In genomic region chr7:6008668-6009611, GRCh38 we compare ENCODE assay signal across 8 cellular contexts. TPM values are rescaled to one million over a fixed set of nuclear protein-coding genes. Genes with fewer than 3 reads are reported as not detected.
A peak's percentile ranks its signal among the peaks of the same experiment; 100 is the strongest.
DNase-seq lines count a peak whose midpoint lies in the region; ATAC-seq, FAIRE-seq and TF ChIP-seq lines count a peak whose summit lies in the region.

AIMP2 (plus strand) TSS chr7:6009272; CDS start chr7:6009364, 92 bp downstream.
PMS2 (minus strand) TSS chr7:6009049; CDS start chr7:6009019, 30 bp downstream.

- H3K27me3 ChIP-seq in DOHH2 (ENCODE audit: control insufficient read depth, low read length) (no peaks in the 10 kb centered on the region), esophagus muscularis mucosa (no peaks in the 10 kb centered on the region)

- intact Hi-C loops in esophagus muscularis mucosa (cut with DNase I), result no loop called here

- H3K4me3 Mint-ChIP-seq in activated T-cell treated with anti-CD3 and anti-CD28 coated beads, Interleukin-2, amount 50 U/mL, for 72 hours, result peak within 1 kb of the TSS; percentile 89 to 92

- DNase-seq in RCC 7860 (ENCODE audit: low spot score), result peak; percentile 99
- peak; percentile 98 for DNase-seq in activated T-cell treated with anti-CD3 and anti-CD28 coated beads, Interleukin-2, amount 50 U/mL, for 72 hours
- DNase-seq in esophagus muscularis mucosa (ENCODE audit: extremely low spot score), result peak; percentile 100
- peak; percentile 100 for DNase-seq in myocyte (ENCODE audit: low read depth)
- peak; percentile 88 to 99 for DNase-seq in stimulated activated CD8-positive, alpha-beta memory T cell treated with anti-CD3 and anti-CD28 coated beads, Interleukin-7, amount 100 ng/mL, for 48 hours (ENCODE audit: extremely low read depth in 1 of 2, low read depth in 1 of 2)

- WGBS in esophagus muscularis mucosa, result under 1% methylated on average over 43 of the region's 84 CpGs

- peaks cover 28% of the 10 kb centered on the region for H3K4me1 ChIP-seq in DOHH2 (ENCODE audit: control insufficient read depth, low read length)
- H3K4me1 ChIP-seq in esophagus muscularis mucosa, result peaks cover 16 to 40% (median 32%) of the 10 kb centered on the region in 4 donors

- peaks cover 2 to 7% of the 10 kb centered on the region in 2 donors for H3K36me3 Mint-ChIP-seq in activated T-cell treated with anti-CD3 and anti-CD28 coated beads, Interleukin-2, amount 50 U/mL, for 72 hours (ENCODE audit: insufficient read depth in 2 of 2)

- peak; percentile 72 for TF ChIP-seq POLR2A in esophagus muscularis mucosa (IDR thresholded peaks at IDR 0.05; ENCODE audit: low read depth)

- H3K4me2 ChIP-seq in DOHH2 (ENCODE audit: low read length), result peak within 1 kb of the TSS; percentile 68

- TF ChIP-seq CTCF in DOHH2 (IDR thresholded peaks at IDR 0.05; ENCODE audit: low read depth, low read length, poor library complexity, severe bottlenecking) (peak; percentile 48), esophagus muscularis mucosa (IDR thresholded peaks at IDR 0.05) (peak in 1 of 3 experiments; percentile 6)

- no peaks in the 10 kb centered on the region for H3K27me3 Mint-ChIP-seq in activated T-cell treated with anti-CD3 and anti-CD28 coated beads, Interleukin-2, amount 50 U/mL, for 72 hours (ENCODE audit: low read depth)

- H3K79me2 ChIP-seq in DOHH2 (ENCODE audit: control insufficient read depth, low read length), result peaks cover 80% of the 10 kb centered on the region

- peaks cover 44% of the 10 kb centered on the region for H3K4me1 Mint-ChIP-seq in activated T-cell treated with anti-CD3 and anti-CD28 coated beads, Interleukin-2, amount 50 U/mL, for 72 hours (ENCODE audit: low read depth)

- H3K4me3 ChIP-seq in DOHH2 (ENCODE audit: low read length) (peak within 1 kb of the TSS; percentile 88), esophagus muscularis mucosa (peak within 1 kb of the TSS; percentile 67 to 80 (median 76))

- peak; percentile 93 for FAIRE-seq in RCC 7860 (lab: Jason Lieb, UNC)

- no peaks in the 10 kb centered on the region for H4K20me1 ChIP-seq in DOHH2 (ENCODE audit: control insufficient read depth, insufficient read depth, low read depth, low read length)

- no peaks in the 10 kb centered on the region for H3K9me2 ChIP-seq in DOHH2 (replicated peaks; ENCODE audit: control insufficient read depth, low read length)

- TF ChIP-seq EP300 in esophagus muscularis mucosa (IDR thresholded peaks at IDR 0.05), result no peak

- peak; percentile 93 for ATAC-seq in GM21786 (IDR thresholded peaks at IDR 0.05; ENCODE audit: unreplicated experiment)
- ATAC-seq in activated T-cell treated with anti-CD3 and anti-CD28 coated beads, Interleukin-2, amount 50 U/mL, for 72 hours (replicated peaks in 1 of 2), result peak; percentile 93 to 94

- H3K27ac Mint-ChIP-seq in activated T-cell treated with anti-CD3 and anti-CD28 coated beads, Interleukin-2, amount 50 U/mL, for 72 hours, result peak within 1 kb of the TSS; percentile 95

- peaks cover 11% of the 10 kb centered on the region; the same call in 1 of the 2 replicates for H3F3A ChIP-seq in DOHH2 (ENCODE audit: control insufficient read depth, insufficient read depth)

- H3K36me3 ChIP-seq in DOHH2 (ENCODE audit: control insufficient read depth, low read length) (peaks cover 53% of the 10 kb centered on the region), KOPT-K1 (ENCODE audit: insufficient read depth, low read length) (peaks cover 47% of the 10 kb centered on the region), esophagus muscularis mucosa (peaks cover 0 to 27% (median 10%) of the 10 kb centered on the region in 4 donors)

- H3K9me3 Mint-ChIP-seq in activated T-cell treated with anti-CD3 and anti-CD28 coated beads, Interleukin-2, amount 50 U/mL, for 72 hours, result no peaks in the 10 kb centered on the region

- H3K9me3 ChIP-seq in DOHH2 (ENCODE audit: control insufficient read depth, insufficient read depth, low read length), result no peaks in the 10 kb centered on the region
- no peaks in the 10 kb centered on the region for H3K9me3 ChIP-seq in KOPT-K1 (ENCODE audit: insufficient read depth, low read length, poor library complexity, severe bottlenecking)
- no peaks in the 10 kb centered on the region for H3K9me3 ChIP-seq in esophagus muscularis mucosa

- peak within 1 kb of the TSS; percentile 77 for H3K27ac ChIP-seq in DOHH2 (ENCODE audit: low read depth, low read length)
- peak within 1 kb of the TSS; percentile 77 for H3K27ac ChIP-seq in KOPT-K1 (ENCODE audit: low read depth, low read length, poor library complexity, severe bottlenecking)
- H3K27ac ChIP-seq in esophagus muscularis mucosa (replicated peaks in 1 of 4), result peak within 1 kb of the TSS; percentile 88 to 99 (median 92)

RNA-seq across cellular contexts. Expression of gene AIMP2, which starts in this region (rescaled TPM):
- 10 to 100 TPM; 42.2 to 49.9 TPM for total RNA-seq in activated T-cell treated with anti-CD3 and anti-CD28 coated beads, Interleukin-2, amount 50 U/mL, for 72 hours
- total RNA-seq in esophagus muscularis mucosa (10 to 100 TPM; 24.5 to 41.9 (median 37.5) TPM), myocyte (112 and 136 TPM in 2 replicates)
- 77.4 TPM for polyA plus RNA-seq in myocyte (2012)

RNA-seq across cellular contexts. Expression of gene PMS2, which starts in this region (rescaled TPM):
- total RNA-seq in activated T-cell treated with anti-CD3 and anti-CD28 coated beads, Interleukin-2, amount 50 U/mL, for 72 hours, result 10 to 100 TPM; 22.6 to 28.9 TPM
- total RNA-seq in esophagus muscularis mucosa, result 1 to 10 TPM; 7.5 to 9.5 (median 8.4) TPM
- 19.6 and 22.7 TPM in 2 replicates for total RNA-seq in myocyte
- polyA plus RNA-seq in myocyte (2012), result 11.1 TPM

Comparison
In these comparisons a context has a peak if more than half of its experiments do, and no peak if none do; other contexts are left out.
1. Peak in every context shown above with its lines: DNase-seq, ATAC-seq, H3K4me3 ChIP-seq and H3K27ac ChIP-seq.